ENCODE assay signal across 2 cellular contexts in the genomic region with DNA sequence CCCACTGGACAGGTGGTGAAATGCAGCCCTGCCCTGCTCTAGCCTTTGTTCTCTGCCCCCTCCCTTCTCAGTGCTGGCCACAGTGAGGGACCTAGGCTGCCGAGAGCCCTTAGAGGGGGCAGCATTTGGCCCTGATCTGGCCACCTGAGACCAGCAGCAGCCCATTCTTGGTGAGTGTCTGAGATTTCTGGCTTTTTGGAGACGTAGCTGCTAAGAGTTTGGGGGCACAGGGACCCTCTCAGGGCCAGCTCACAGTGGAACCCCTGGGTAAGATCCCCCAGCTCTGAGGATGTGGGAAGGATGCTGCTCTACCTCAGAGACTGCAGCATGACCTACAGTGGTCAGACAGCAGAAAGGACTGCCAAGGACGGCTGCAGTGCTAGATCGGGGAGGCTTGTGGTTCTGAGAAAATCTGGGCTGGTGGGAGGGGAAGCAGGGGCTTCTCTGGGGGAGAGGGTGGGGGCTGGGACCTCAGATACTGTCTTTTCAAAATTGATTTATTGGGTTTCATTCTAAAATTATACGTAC.
TF ChIP-seq lines count a peak whose summit lies in the region.

No MANE protein-coding gene starts in this region.

TF ChIP-seq in HCT116, 20 proteins besides CTCF, POLR2A, EP300 and RAD21:
- TF ChIP-seq EGR1 (IDR thresholded peaks at IDR 0.05; ENCODE audit: low read depth) (no peak), ZFX (IDR thresholded peaks at IDR 0.05) (no peak)

TF ChIP-seq in H1, 55 proteins besides CTCF, POLR2A, EP300 and RAD21:
- TF ChIP-seq TAF7 (optimal IDR thresholded peaks at IDR 0.05; ENCODE audit: borderline replicate concordance, low read depth, low read length) (no peak), HDAC2 (IDR thresholded peaks at IDR 0.05; ENCODE audit: borderline replicate concordance in 1 of 2, low read depth in 2 of 2, low read length in 2 of 2) (peak in 1 of 2 experiments; percentile 84; a peak in 2 of 4 replicates), SIN3A (conservative IDR thresholded peaks at IDR 0.05 in 1 of 2, IDR thresholded peaks at IDR 0.05 in 1 of 2; ENCODE audit: low read depth in 1 of 2, low read length in 2 of 2) (no peak), HDAC6 (IDR thresholded peaks at IDR 0.05; ENCODE audit: low read depth, low read length) (no peak), KDM1A (IDR thresholded peaks at IDR 0.05; ENCODE audit: borderline replicate concordance, low read length) (peak; percentile 93), EZH2 (IDR thresholded peaks at IDR 0.05; ENCODE audit: low read depth, low read length, severe bottlenecking) (no peak)
